19 cellular contexts compared by ENCODE assay signal in the genomic region with DNA sequence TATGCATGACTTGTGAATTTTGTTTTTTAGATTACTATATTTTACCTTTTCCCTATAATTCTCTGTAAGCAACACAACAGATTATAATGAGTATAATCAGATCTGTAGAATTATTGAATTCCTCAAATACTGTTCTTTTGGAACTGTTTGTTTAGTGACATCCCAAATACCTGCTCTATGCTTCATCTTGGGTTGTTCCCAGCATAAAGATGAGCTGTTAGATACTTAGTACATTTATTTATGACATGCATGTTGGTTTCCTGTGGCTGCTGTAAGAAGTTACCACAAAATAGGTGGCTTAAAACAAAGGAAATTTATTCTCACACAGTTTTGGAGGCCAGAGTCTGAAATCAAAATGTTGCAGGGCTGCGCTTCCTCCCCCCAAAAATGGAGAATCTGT.
DNase-seq lines count a peak whose midpoint lies in the region; ATAC-seq, FAIRE-seq and TF ChIP-seq lines count a peak whose summit lies in the region.
"Had no signal": no experiment of that assay in that cellular context is flagged by ENCODE, and none has a peak within 500 bp of the region (broad histone marks: within the 10 kb centered on the region; RNA-seq: fewer than 3 reads in every experiment).

No MANE protein-coding gene starts in this region.

- H3K9me3 Mint-ChIP-seq in activated CD4-positive, alpha-beta T cell treated with anti-CD3 and anti-CD28 coated beads, Interleukin-2, amount 10 ng/mL, durations not matched to agents 24 days and 14 days = no peaks in the 10 kb centered on the region

- no peak for TF ChIP-seq CTCF in PC-9 (conservative IDR thresholded peaks at IDR 0.05)
- TF ChIP-seq CTCF in H1 (IDR thresholded peaks at IDR 0.05; ENCODE audit: control extremely low read depth in 1 of 3, insufficient read depth in 1 of 3, low read depth in 1 of 3, low read length in 3 of 3) = no peak

- H3K4ac ChIP-seq in H1 (replicated peaks; ENCODE audit: insufficient read length, low read depth, low read length) (no peak overlapping the region), mesendoderm (ENCODE audit: low read depth, low read length) (no peak overlapping the region)

- no peak for TF ChIP-seq POLR2A in H1 (IDR thresholded peaks at IDR 0.05; ENCODE audit: control extremely low read depth in 1 of 2, low read depth in 2 of 2, low read length in 2 of 2)

- TF ChIP-seq RAD21 in H1 (IDR thresholded peaks at IDR 0.05 in 1 of 2, conservative IDR thresholded peaks at IDR 0.05 in 1 of 2; ENCODE audit: low read depth in 2 of 2, low read length in 2 of 2) = no peak

- H4K20me1 ChIP-seq in BLaER1 = no peaks in the 10 kb centered on the region
- no peaks in the 10 kb centered on the region for H4K20me1 ChIP-seq in PC-9 (ENCODE audit: insufficient read depth)
- H4K20me1 ChIP-seq in H1 (replicated peaks in 1 of 2; ENCODE audit: control insufficient read depth in 1 of 2, insufficient read depth in 2 of 2, low read length in 2 of 2) = no peaks in the 10 kb centered on the region

- CTCF ChIA-PET in PC-9 (lab: Charles Lee) (no interaction called here), H1 (lab: Charles Lee; ENCODE audit: partially characterized antibody) (no interaction called here)

- H3K27ac Mint-ChIP-seq in activated CD4-positive, alpha-beta T cell treated with anti-CD3 and anti-CD28 coated beads, Interleukin-2, amount 10 ng/mL, durations not matched to agents 24 days and 14 days = no peak overlapping the region

- H2BK20ac ChIP-seq in H1 (ENCODE audit: low read length) = no peak overlapping the region

- H3K56ac ChIP-seq in H1 (replicated peaks; ENCODE audit: insufficient read length, low read depth, low read length) (no peak overlapping the region), mesendoderm (ENCODE audit: low read length) (no peak overlapping the region)

- H3K9ac ChIP-seq in BLaER1 (no peak overlapping the region), H1 (replicated peaks in 1 of 4; ENCODE audit: extremely low read depth in 1 of 4, low read depth in 3 of 4, low read length in 3 of 4) (no peak overlapping the region), mesendoderm (ENCODE audit: low read length) (no peak overlapping the region)

- H3K27ac ChIP-seq in BLaER1 (no peak overlapping the region), PC-9 (no peak overlapping the region), H1 (ENCODE audit: low read depth, low read length) (no peak overlapping the region), mesendoderm (ENCODE audit: low read depth, low read length) (no peak overlapping the region)

- H2BK15ac ChIP-seq in H1 (ENCODE audit: low read length) = no peak overlapping the region
- no peak overlapping the region for H2BK15ac ChIP-seq in mesendoderm (replicated peaks; ENCODE audit: low read depth)

- H3K79me2 ChIP-seq in PC-9 (ENCODE audit: low read depth) (no peaks in the 10 kb centered on the region), H1 (ENCODE audit: control insufficient read depth in 1 of 2, insufficient read depth in 2 of 2, low read length in 2 of 2) (no peaks in the 10 kb centered on the region), mesendoderm (ENCODE audit: control insufficient read depth, insufficient read depth, low read length) (no peaks in the 10 kb centered on the region)

- H3K27me3 ChIP-seq in BLaER1 = no peaks in the 10 kb centered on the region
- no peaks in the 10 kb centered on the region for H3K27me3 ChIP-seq in PC-9 (ENCODE audit: insufficient read depth, low read depth)
- no peaks in the 10 kb centered on the region for H3K27me3 ChIP-seq in H1 (replicated peaks in 1 of 4; ENCODE audit: control insufficient read depth in 3 of 4, extremely low read depth in 1 of 4, insufficient read depth in 3 of 4, low read length in 3 of 4)
- H3K27me3 ChIP-seq in mesendoderm (ENCODE audit: insufficient read depth, low read length, poor library complexity) = no peaks in the 10 kb centered on the region

- H2BK5ac ChIP-seq in H1 (ENCODE audit: low read depth, low read length) (no peak overlapping the region), mesendoderm (ENCODE audit: low read length) (no peak overlapping the region)

- H3K18ac ChIP-seq in H1 (ENCODE audit: extremely low read depth, low read length) = no peak overlapping the region
- H3K18ac ChIP-seq in mesendoderm (ENCODE audit: low read length) = peak overlapping the region; percentile 13

- H3K9me3 ChIP-seq in BLaER1 (no peaks in the 10 kb centered on the region), PC-9 (ENCODE audit: insufficient read depth, low read depth) (no peaks in the 10 kb centered on the region), H1 (ENCODE audit: insufficient read depth in 2 of 2, low read depth in 1 of 2, low read length in 1 of 2) (no peaks in the 10 kb centered on the region)

- FAIRE-seq in H1 (lab: Jason Lieb, UNC) = no peak
- FAIRE-seq: A204.1 had no signal

- no TSS peak for BruUV-seq in PC-9 (replicated peaks; lab: Mats Ljungman, UMichigan)

- intact Hi-C loops in PC-9 (cut with micrococcal nuclease; ENCODE audit: unreplicated experiment) = no loop called here
- intact Hi-C loops in activated CD4-positive, alpha-beta T cell treated with anti-CD3 and anti-CD28 coated beads, Interleukin-2, amount 10 ng/mL, durations not matched to agents 24 days and 14 days (cut with micrococcal nuclease) = no loop called here

- H3K79me1 ChIP-seq in H1 (ENCODE audit: low read depth, low read length) (no peaks in the 10 kb centered on the region), mesendoderm (ENCODE audit: low read length) (no peaks in the 10 kb centered on the region)

- H3K36me3 ChIP-seq in BLaER1 (no peaks in the 10 kb centered on the region), PC-9 (ENCODE audit: low read depth) (no peaks in the 10 kb centered on the region), H1 (ENCODE audit: control insufficient read depth in 2 of 4, insufficient read depth in 4 of 4, low read length in 3 of 4) (no peaks in the 10 kb centered on the region), mesendoderm (ENCODE audit: control insufficient read depth, insufficient read depth, low read length) (no peaks in the 10 kb centered on the region)

- ATAC-seq in HG02623 (IDR thresholded peaks at IDR 0.05; ENCODE audit: unreplicated experiment) (no peak), GM19324 (IDR thresholded peaks at IDR 0.05; ENCODE audit: low FRiP score, unreplicated experiment) (no peak)

- H3K4me3 ChIP-seq in BLaER1 (no peak overlapping the region), PC-9 (no peak overlapping the region), H1 (ENCODE audit: extremely low read depth in 1 of 4, insufficient read depth in 2 of 4, low read depth in 3 of 4, low read length in 4 of 4) (no peak overlapping the region), mesendoderm (ENCODE audit: low read length) (no peak overlapping the region)

- DNase-seq in PC-9 (no peak), H1 (ENCODE audit: low read depth in 1 of 2, low spot score in 2 of 2) (no peak), mesendoderm (no peak), NCI-H1105 treated with DMSO at 0.1 percent for 48 hours (lab: John Stamatoyannopoulos, UW) (no peak)
- DNase-seq in activated CD4-positive, alpha-beta T cell treated with anti-CD3 and anti-CD28 coated beads, Interleukin-2, amount 10 ng/mL, durations not matched to agents 24 days and 14 days = no peak
- DNase-seq: IMR-90, Kasumi-1, MV-4-11, NCI-H1436, NCI-H2029, NCI-H2171, NCI-H446, NCI-H748 treated with DMSO at 0.1 percent for 48 hours, OCI-M1, SW 1271 had no signal

- H2BK12ac ChIP-seq in H1 (ENCODE audit: low read depth, low read length) = no peak overlapping the region

- H4K5ac ChIP-seq in H1 (ENCODE audit: insufficient read length, low read depth, low read length) (no peak overlapping the region), mesendoderm (ENCODE audit: low read length) (no peak overlapping the region)

- H4K91ac ChIP-seq in H1 (replicated peaks; ENCODE audit: insufficient read length, low read length) = no peak overlapping the region

- H2AK5ac ChIP-seq in H1 (ENCODE audit: low read depth, low read length) (no peak overlapping the region), mesendoderm (ENCODE audit: low read length) (no peak overlapping the region)

- H3K9me2 ChIP-seq in PC-9 (ENCODE audit: insufficient read depth) = no peaks in the 10 kb centered on the region

- no peaks in the 10 kb centered on the region for H3K36me3 Mint-ChIP-seq in activated CD4-positive, alpha-beta T cell treated with anti-CD3 and anti-CD28 coated beads, Interleukin-2, amount 10 ng/mL, durations not matched to agents 24 days and 14 days (ENCODE audit: low read depth)

- no peaks in the 10 kb centered on the region for H3K23me2 ChIP-seq in H1 (ENCODE audit: low read depth, low read length)

- H3K4me3 Mint-ChIP-seq in activated CD4-positive, alpha-beta T cell treated with anti-CD3 and anti-CD28 coated beads, Interleukin-2, amount 10 ng/mL, durations not matched to agents 24 days and 14 days = no peak overlapping the region

- no peak overlapping the region for H4K8ac ChIP-seq in H1 (ENCODE audit: extremely low read depth, insufficient read depth, low read length)
- H4K8ac ChIP-seq in mesendoderm (ENCODE audit: low read depth, low read length) = no peak overlapping the region

- no peaks in the 10 kb centered on the region for H3F3A ChIP-seq in PC-9 (ENCODE audit: insufficient read depth, low read depth)

- no peaks in the 10 kb centered on the region for H3K27me3 Mint-ChIP-seq in activated CD4-positive, alpha-beta T cell treated with anti-CD3 and anti-CD28 coated beads, Interleukin-2, amount 10 ng/mL, durations not matched to agents 24 days and 14 days

- TF ChIP-seq EP300 in H1 (IDR thresholded peaks at IDR 0.05; ENCODE audit: borderline replicate concordance in 1 of 2, low read depth in 2 of 2, low read length in 2 of 2) = no peak

- H3K14ac ChIP-seq in H1 (ENCODE audit: insufficient read length) = no peak overlapping the region

- H2BK120ac ChIP-seq in H1 (replicated peaks; ENCODE audit: low read depth, low read length) (no peak overlapping the region), mesendoderm (ENCODE audit: low read depth, low read length) (no peak overlapping the region)

- no peaks in the 10 kb centered on the region for H3K4me1 Mint-ChIP-seq in activated CD4-positive, alpha-beta T cell treated with anti-CD3 and anti-CD28 coated beads, Interleukin-2, amount 10 ng/mL, durations not matched to agents 24 days and 14 days

- H3K4me2 ChIP-seq in BLaER1 (peak overlapping the region; percentile 10; the same call in 1 of the 2 replicates), PC-9 (no peak overlapping the region), H1 (ENCODE audit: insufficient read depth in 1 of 2, low read depth in 2 of 2, low read length in 2 of 2) (no peak overlapping the region), mesendoderm (ENCODE audit: low read length) (no peak overlapping the region)

- 100% methylated on average over 1 of the region's 1 CpG; no CpG with 5 or more reads in 1 of the 2 experiments for WGBS in H1 (ENCODE audit: extremely low coverage in 1 of 2, insufficient coverage in 1 of 2, insufficient read length in 1 of 2, insufficient replicate concordance in 2 of 2, low coverage in 1 of 2, low lambda C conversion rate in 2 of 2, missing lambda C conversion rate in 1 of 2), 2 experiments
- WGBS in mesendoderm (ENCODE audit: extremely low coverage, insufficient coverage, low lambda C conversion rate) = no CpG with 5 or more reads among the region's 1 CpG

- H3K4me1 ChIP-seq in BLaER1 = 0 out of 2 replicates have a peak, but pooled peaks cover 6% of the 10 kb centered on the region
- H3K4me1 ChIP-seq in PC-9 (replicated peaks; ENCODE audit: insufficient read depth) = 0 out of 2 replicates have a peak, but pooled peaks cover 5% of the 10 kb centered on the region
- no peaks in the 10 kb centered on the region for H3K4me1 ChIP-seq in H1 (replicated peaks in 1 of 4; ENCODE audit: control insufficient read depth in 3 of 4, insufficient read depth in 4 of 4, low read length in 3 of 4)
- no peaks in the 10 kb centered on the region for H3K4me1 ChIP-seq in mesendoderm (ENCODE audit: control insufficient read depth, low read depth, low read length)

- H2AFZ ChIP-seq in PC-9 (0 out of 2 replicates have a peak overlapping the region, but pooled peaks have one; percentile 60), H1 (ENCODE audit: low read length) (0 out of 2 replicates have a peak overlapping the region, but pooled peaks have one; percentile 46)

- POLR2A ChIA-PET in PC-9 (lab: Charles Lee; ENCODE audit: unreplicated experiment) = no interaction called here
- POLR2A ChIA-PET in H1 (lab: Charles Lee; ENCODE audit: partially characterized antibody) = no interaction called here

- H3K23ac ChIP-seq in H1 (ENCODE audit: insufficient read length) = no peak overlapping the region
- H3K23ac ChIP-seq in mesendoderm (ENCODE audit: low read length) = no peak overlapping the region
